In genomic region chr3:184380210-184380626, GRCh38 we compare ENCODE assay signal across 9 cellular contexts. TPM values are rescaled to one million over a fixed set of nuclear protein-coding genes. Genes with fewer than 3 reads are reported as not detected.
DNase-seq lines count a peak whose midpoint lies in the region; ATAC-seq and TF ChIP-seq lines count a peak whose summit lies in the region.
"Had no signal": no experiment of that assay in that cellular context is flagged by ENCODE, and none has a peak within 500 bp of the region (broad histone marks: within the 10 kb centered on the region; RNA-seq: fewer than 3 reads in every experiment).

No MANE protein-coding gene starts in this region.

- H3K27ac Mint-ChIP-seq in stimulated activated naive B cell treated with anti-CD40 and anti-IgM and Interleukin-4, amounts not matched to agents 10 μg/mL and 1 μg/mL and 100 μg/mL, for 72 hours: no peak overlapping the region
- H3K27ac Mint-ChIP-seq: IgD-negative memory B cell had no signal

- in situ Hi-C loops in G401 (cut with HindIII; ENCODE audit: low sequenced_read_pairs): no loop called here

- no peaks in the 10 kb centered on the region for H3K27me3 ChIP-seq in breast epithelium

- no peaks in the 10 kb centered on the region for H3K9me3 ChIP-seq in breast epithelium

- peak; percentile 19 to 45 for ATAC-seq in stimulated activated naive B cell treated with anti-CD40 and anti-IgM and Interleukin-4, amounts not matched to agents 10 μg/mL and 1 μg/mL and 100 μg/mL, for 72 hours (replicated peaks)
- ATAC-seq in HG02973 (IDR thresholded peaks at IDR 0.05; ENCODE audit: unreplicated experiment): no peak
- ATAC-seq in HG03342 (IDR thresholded peaks at IDR 0.05; ENCODE audit: unreplicated experiment): no peak
- ATAC-seq in HG03108 (IDR thresholded peaks at IDR 0.05; ENCODE audit: unreplicated experiment): no peak

- no peaks in the 10 kb centered on the region for H3K4me1 ChIP-seq in breast epithelium

- no peak for TF ChIP-seq CTCF in breast epithelium (IDR thresholded peaks at IDR 0.05)

- DNase-seq in G401 (ENCODE audit: low spot score) (peak; percentile 66), NCI-H2171 treated with DMSO at 0.1 percent for 48 hours (lab: John Stamatoyannopoulos, UW) (peak; percentile 16), breast epithelium (ENCODE audit: low spot score in 2 of 2) (no peak), iris pigment epithelial cell (ENCODE audit: low read depth) (peak; percentile 25)
- DNase-seq in stimulated activated naive B cell treated with anti-CD40 and anti-IgM and Interleukin-4, amounts not matched to agents 10 μg/mL and 1 μg/mL and 100 μg/mL, for 72 hours: no peak

- no peaks in the 10 kb centered on the region for H3K36me3 Mint-ChIP-seq in stimulated activated naive B cell treated with anti-CD40 and anti-IgM and Interleukin-4, amounts not matched to agents 10 μg/mL and 1 μg/mL and 100 μg/mL, for 72 hours

- H3K4me3 Mint-ChIP-seq in stimulated activated naive B cell treated with anti-CD40 and anti-IgM and Interleukin-4, amounts not matched to agents 10 μg/mL and 1 μg/mL and 100 μg/mL, for 72 hours: no peak overlapping the region

- peak overlapping the region; percentile 25 to 89 for H3K27ac ChIP-seq in breast epithelium

- no peaks in the 10 kb centered on the region for H3K36me3 ChIP-seq in breast epithelium

- peaks cover 13 to 19% of the 10 kb centered on the region in 2 donors for H3K4me1 Mint-ChIP-seq in stimulated activated naive B cell treated with anti-CD40 and anti-IgM and Interleukin-4, amounts not matched to agents 10 μg/mL and 1 μg/mL and 100 μg/mL, for 72 hours

- intact Hi-C loops in breast epithelium (cut with DNase I; ENCODE audit: low total_unique reads): no loop called here

- H3K9me3 Mint-ChIP-seq in stimulated activated naive B cell treated with anti-CD40 and anti-IgM and Interleukin-4, amounts not matched to agents 10 μg/mL and 1 μg/mL and 100 μg/mL, for 72 hours: no peaks in the 10 kb centered on the region
- H3K9me3 Mint-ChIP-seq: IgD-negative memory B cell had no signal

- H3K27me3 Mint-ChIP-seq in stimulated activated naive B cell treated with anti-CD40 and anti-IgM and Interleukin-4, amounts not matched to agents 10 μg/mL and 1 μg/mL and 100 μg/mL, for 72 hours: peaks cover 72 to 90% of the 10 kb centered on the region in 2 donors

- TF ChIP-seq POLR2A in breast epithelium (IDR thresholded peaks at IDR 0.05): no peak

- peak overlapping the region; percentile 47 to 81 (median 57) for H3K4me3 ChIP-seq in breast epithelium

RNA-seq across cellular contexts. Expression of gene CHRD, which starts 0.4 kb away (rescaled TPM):
- 1.4 and 1.8 TPM in 2 replicates for total RNA-seq in G401 (2014; rRNA removed; shearing (Covaris generic))
- 10 to 100 TPM in 2 of 3 donors, 1 to 10 TPM in 1; 9.6 to 20.3 (median 12.1) TPM for total RNA-seq in breast epithelium

RNA-seq across cellular contexts. Expression of gene THPO, which starts 2.2 kb away (rescaled TPM):
- total RNA-seq in G401 (2014; rRNA removed; shearing (Covaris generic)): 0.12 and 0.20 TPM in 2 replicates
- 1 to 10 TPM in 1 of 3 donors, under 1 TPM in 2; 0.64 to 1.3 (median 0.73) TPM for total RNA-seq in breast epithelium

RNA-seq across cellular contexts. Expression of gene POLR2H, which starts 18.7 kb away (rescaled TPM):
- 136 and 144 TPM in 2 replicates for total RNA-seq in G401 (2014; rRNA removed; shearing (Covaris generic))
- 100 to 1,000 TPM in 1 of 3 donors, 10 to 100 TPM in 2; 63.7 to 101 (median 99.5) TPM for total RNA-seq in breast epithelium

RNA-seq across cellular contexts. Expression of gene CLCN2, which starts 18.8 kb away (rescaled TPM):
- total RNA-seq in G401 (2014; rRNA removed; shearing (Covaris generic)): 6.7 and 10.7 TPM in 2 replicates
- total RNA-seq in breast epithelium: 1 to 10 TPM; 2.1 to 4.2 (median 2.6) TPM

RNA-seq across cellular contexts. Expression of gene FAM131A, which starts 42.8 kb away (rescaled TPM):
- 20.7 and 31.2 TPM in 2 replicates for total RNA-seq in G401 (2014; rRNA removed; shearing (Covaris generic))
- total RNA-seq in breast epithelium: 10 to 100 TPM; 18.7 to 32.4 (median 26.5) TPM

Comparison
In these comparisons a context has a peak if more than half of its experiments do, and no peak if none do; other contexts are left out.
1. DNase-seq: peak in G401 (single experiment), NCI-H2171 treated with DMSO at 0.1 percent for 48 hours (single experiment) and iris pigment epithelial cell (single experiment); none in breast epithelium (0 of 2) and stimulated activated naive B cell treated with anti-CD40 and anti-IgM and Interleukin-4, amounts not matched to agents 10 μg/mL and 1 μg/mL and 100 μg/mL, for 72 hours (single experiment).
2. ATAC-seq: peak in stimulated activated naive B cell treated with anti-CD40 and anti-IgM and Interleukin-4, amounts not matched to agents 10 μg/mL and 1 μg/mL and 100 μg/mL, for 72 hours (2 of 2); none in HG02973 (single experiment), HG03342 (single experiment) and HG03108 (single experiment).